ENCODE assay signal across 15 cellular contexts in genomic region chr17:78831688-78832540, GRCh38.
"Had no signal": no experiment of that assay in that cellular context is flagged by ENCODE, and none has a peak within 500 bp of the region (broad histone marks: within the 10 kb centered on the region; RNA-seq: fewer than 3 reads in every experiment).

No MANE protein-coding gene starts in this region.

- H3K27ac ChIP-seq: ascending aorta, sigmoid colon, upper lobe of left lung had no signal

- H3K4me3 ChIP-seq: ascending aorta, esophagus squamous epithelium, sigmoid colon, upper lobe of left lung had no signal

- H3K27ac Mint-ChIP-seq: activated B cell treated with CpG ODN at 0.5 μM for 24 hours, natural killer cell had no signal

- H3K9me3 ChIP-seq: ascending aorta, esophagus squamous epithelium, sigmoid colon, upper lobe of left lung had no signal

- H3K9me3 Mint-ChIP-seq: activated B cell treated with CpG ODN at 0.5 μM for 24 hours; activated T-cell treated with anti-CD3 and anti-CD28 coated beads, Interleukin-2, amount 50 U/mL, for 4 hours; natural killer cell had no signal

- H3K27me3 ChIP-seq: ascending aorta, esophagus squamous epithelium, sigmoid colon, upper lobe of left lung had no signal

- ATAC-seq: activated T-cell treated with anti-CD3 and anti-CD28 coated beads, Interleukin-2, amount 50 U/mL, for 4 hours had no signal

- H3K4me3 Mint-ChIP-seq: activated B cell treated with CpG ODN at 0.5 μM for 24 hours; activated T-cell treated with anti-CD3 and anti-CD28 coated beads, Interleukin-2, amount 50 U/mL, for 4 hours; natural killer cell had no signal

- H3K4me1 ChIP-seq: ascending aorta, sigmoid colon had no signal

- H3K27me3 Mint-ChIP-seq: activated B cell treated with CpG ODN at 0.5 μM for 24 hours had no signal

- DNase-seq: activated B cell treated with CpG ODN at 0.5 μM for 24 hours; activated CD4-positive, alpha-beta T cell treated with anti-CD3 and anti-CD28 coated beads, Interleukin-2, amount 50 U/mL, for 1 hour; activated gamma-delta T cell treated with Interleukin-2 at 50 U/mL for 16 hours; activated T-cell treated with anti-CD3 and anti-CD28 coated beads, Interleukin-2, amount 50 U/mL, for 4 hours; esophagus squamous epithelium; foreskin fibroblast; glutamatergic neuron; mammary epithelial cell; natural killer cell; nucleus accumbens; sigmoid colon; stimulated activated CD4-positive, alpha-beta T cell treated with anti-CD3 and anti-CD28 coated beads, Interleukin-2, amount 100 ng/mL, for 24 hours; stimulated activated naive CD4-positive, alpha-beta T cell treated with Interleukin-2 at 50 U/mL for 16 hours; upper lobe of left lung had no signal
